14 cellular contexts compared by ENCODE assay signal in genomic region chr12:11630046-11630706, GRCh38. TPM values are rescaled to one million over a fixed set of nuclear protein-coding genes. Genes with fewer than 3 reads are reported as not detected.
DNase-seq lines count a peak whose midpoint lies in the region; ATAC-seq lines count a peak whose summit lies in the region.
"Had no signal": no experiment of that assay in that cellular context is flagged by ENCODE, and none has a peak within 500 bp of the region (broad histone marks: within the 10 kb centered on the region; RNA-seq: fewer than 3 reads in every experiment).

No MANE protein-coding gene starts in this region.

- peaks cover under 1% of the 10 kb centered on the region in 2 donors for H3K36me3 Mint-ChIP-seq in activated T-cell treated with anti-CD3 and anti-CD28 coated beads, Interleukin-2, amount 50 U/mL, for 72 hours (ENCODE audit: insufficient read depth in 2 of 2)
- H3K36me3 Mint-ChIP-seq: stimulated activated naive B cell treated with anti-CD40 and anti-IgM and Interleukin-4, amounts not matched to agents 10 μg/mL and 1 μg/mL and 100 μg/mL, for 72 hours had no signal

- peaks cover under 1 to 10% (median 3%) of the 10 kb centered on the region in 11 experiments; a peak in 17 of 22 replicates for H3K9me3 ChIP-seq in BLaER1 treated with 17β-estradiol and CSF1 and Interleukin-3, amounts not matched to agents 10 nM and 100 nM (replicated peaks in 1 of 11)

- H3K27ac ChIP-seq in BLaER1 treated with 17β-estradiol and CSF1 and Interleukin-3, amounts not matched to agents 10 nM and 100 nM, result 0 out of 22 replicates have a peak overlapping the region, but pooled peaks of 1 of the 11 experiments have one; percentile 7

- ATAC-seq in esophagus mucosa, result peak; percentile 8
- ATAC-seq in activated T-cell treated with anti-CD3 and anti-CD28 coated beads, Interleukin-2, amount 50 U/mL, for 72 hours (replicated peaks in 1 of 2), result no peak
- ATAC-seq: stimulated activated naive B cell treated with anti-CD40 and anti-IgM and Interleukin-4, amounts not matched to agents 10 μg/mL and 1 μg/mL and 100 μg/mL, for 72 hours had no signal

- no peak overlapping the region for H3K4me3 Mint-ChIP-seq in activated T-cell treated with anti-CD3 and anti-CD28 coated beads, Interleukin-2, amount 50 U/mL, for 72 hours
- H3K4me3 Mint-ChIP-seq: dendritic cell treated with granulocyte-macrophage colony-stimulating factor and Interleukin-4, amounts not matched to agents 40 ng/mL and 50 ng/mL, for 4 days; stimulated activated naive B cell treated with anti-CD40 and anti-IgM and Interleukin-4, amounts not matched to agents 10 μg/mL and 1 μg/mL and 100 μg/mL, for 72 hours had no signal

- H3K27me3 ChIP-seq in BLaER1 treated with 17β-estradiol and CSF1 and Interleukin-3, amounts not matched to agents 10 nM and 100 nM, result no peaks in the 10 kb centered on the region

- H3K9ac ChIP-seq in BLaER1 treated with 17β-estradiol and CSF1 and Interleukin-3, amounts not matched to agents 10 nM and 100 nM, result no peak overlapping the region

- H3K4me2 ChIP-seq in BLaER1 treated with 17β-estradiol and CSF1 and Interleukin-3, amounts not matched to agents 10 nM and 100 nM, result peak overlapping the region in 9 of 11 experiments; percentile 3 to 32 (median 16); a peak in 10 of 22 replicates

- no peak overlapping the region for H3K4me3 ChIP-seq in BLaER1 treated with 17β-estradiol and CSF1 and Interleukin-3, amounts not matched to agents 10 nM and 100 nM

- H3K36me3 ChIP-seq in BLaER1 treated with 17β-estradiol and CSF1 and Interleukin-3, amounts not matched to agents 10 nM and 100 nM, result no peaks in the 10 kb centered on the region

- H3K4me1 ChIP-seq in BLaER1 treated with 17β-estradiol and CSF1 and Interleukin-3, amounts not matched to agents 10 nM and 100 nM, result peaks cover 7 to 10% (median 9%) of the 10 kb centered on the region in 10 experiments; a peak in 17 of 20 replicates

- H3K27me3 Mint-ChIP-seq in activated T-cell treated with anti-CD3 and anti-CD28 coated beads, Interleukin-2, amount 50 U/mL, for 72 hours (ENCODE audit: low read depth), result no peaks in the 10 kb centered on the region
- H3K27me3 Mint-ChIP-seq: dendritic cell treated with granulocyte-macrophage colony-stimulating factor and Interleukin-4, amounts not matched to agents 40 ng/mL and 50 ng/mL, for 4 days; stimulated activated naive B cell treated with anti-CD40 and anti-IgM and Interleukin-4, amounts not matched to agents 10 μg/mL and 1 μg/mL and 100 μg/mL, for 72 hours had no signal

- H4K20me1 ChIP-seq in BLaER1 treated with 17β-estradiol and CSF1 and Interleukin-3, amounts not matched to agents 10 nM and 100 nM, result no peaks in the 10 kb centered on the region

- H3K4me1 Mint-ChIP-seq in activated T-cell treated with anti-CD3 and anti-CD28 coated beads, Interleukin-2, amount 50 U/mL, for 72 hours (ENCODE audit: low read depth), result no peaks in the 10 kb centered on the region

- H3K27ac Mint-ChIP-seq in activated T-cell treated with anti-CD3 and anti-CD28 coated beads, Interleukin-2, amount 50 U/mL, for 72 hours, result no peak overlapping the region
- H3K27ac Mint-ChIP-seq: dendritic cell treated with granulocyte-macrophage colony-stimulating factor and Interleukin-4, amounts not matched to agents 40 ng/mL and 50 ng/mL, for 4 days; stimulated activated naive B cell treated with anti-CD40 and anti-IgM and Interleukin-4, amounts not matched to agents 10 μg/mL and 1 μg/mL and 100 μg/mL, for 72 hours had no signal

- H3K9me3 Mint-ChIP-seq in activated T-cell treated with anti-CD3 and anti-CD28 coated beads, Interleukin-2, amount 50 U/mL, for 72 hours, result no peaks in the 10 kb centered on the region
- H3K9me3 Mint-ChIP-seq: dendritic cell treated with granulocyte-macrophage colony-stimulating factor and Interleukin-4, amounts not matched to agents 40 ng/mL and 50 ng/mL, for 4 days had no signal

- DNase-seq in EH (ENCODE audit: low read depth) (peak; percentile 13), NCI-H2196 treated with DMSO at 0.1 percent for 48 hours (lab: John Stamatoyannopoulos, UW; ENCODE audit: unreplicated experiment) (peak; percentile 53), RKO (ENCODE audit: low spot score) (no peak), germinal center (ENCODE audit: low spot score) (no peak), NCI-H2227 treated with DMSO at 0.1 percent for 48 hours (lab: John Stamatoyannopoulos, UW) (no peak)
- DNase-seq in activated T-cell treated with anti-CD3 and anti-CD28 coated beads, Interleukin-2, amount 50 U/mL, for 72 hours, result no peak
- DNase-seq: activated CD8-positive, alpha-beta memory T cell treated with anti-CD3 and anti-CD28 coated beads, Interleukin-2, amount 50 U/mL, for 48 hours; GF-D8; SIG-M5; stimulated activated CD4-positive, alpha-beta T cell treated with anti-CD3 and anti-CD28 coated beads, Interleukin-4, amount 100 ng/mL, for 24 hours; stimulated activated naive B cell treated with anti-CD40 and anti-IgM and Interleukin-4, amounts not matched to agents 10 μg/mL and 1 μg/mL and 100 μg/mL, for 72 hours had no signal

RNA-seq across cellular contexts. Expression of gene ETV6, which starts 19.3 kb away (rescaled TPM):
- 23.4 TPM for total RNA-seq in esophagus mucosa
- 100 to 1,000 TPM; 102 to 110 TPM for total RNA-seq in activated T-cell treated with anti-CD3 and anti-CD28 coated beads, Interleukin-2, amount 50 U/mL, for 72 hours

Comparison
In these comparisons a context has a peak if more than half of its experiments do, and no peak if none do; other contexts are left out.
1. DNase-seq: peak in EH (single experiment) and NCI-H2196 treated with DMSO at 0.1 percent for 48 hours (single experiment); none in activated T-cell treated with anti-CD3 and anti-CD28 coated beads, Interleukin-2, amount 50 U/mL, for 72 hours (0 of 2), RKO (single experiment), germinal center (single experiment) and NCI-H2227 treated with DMSO at 0.1 percent for 48 hours (single experiment).